13 cellular contexts compared by ENCODE assay signal in genomic region chr20:51750770-51751388, GRCh38. TPM values are rescaled to one million over a fixed set of nuclear protein-coding genes. Genes with fewer than 3 reads are reported as not detected.
DNase-seq lines count a peak whose midpoint lies in the region; ATAC-seq, FAIRE-seq and TF ChIP-seq lines count a peak whose summit lies in the region.
"Had no signal": no experiment of that assay in that cellular context is flagged by ENCODE, and none has a peak within 500 bp of the region (broad histone marks: within the 10 kb centered on the region; RNA-seq: fewer than 3 reads in every experiment).

No MANE protein-coding gene starts in this region.

- H2AFZ ChIP-seq in GM23248 (peak overlapping the region; percentile 18; the same call in 1 of the 2 replicates), GM12878 (ENCODE audit: control insufficient read depth, low read depth, low read length) (no peak overlapping the region), hepatocyte (no peak overlapping the region), smooth muscle cell (ENCODE audit: low read depth) (no peak overlapping the region)

- H3K4me1 ChIP-seq in GM23248 (ENCODE audit: insufficient read depth) (peaks cover 41% of the 10 kb centered on the region), GM12878 (ENCODE audit: control insufficient read depth, insufficient read depth, low read length) (no peaks in the 10 kb centered on the region), hepatocyte (ENCODE audit: insufficient read depth) (peaks cover 15% of the 10 kb centered on the region), smooth muscle cell (ENCODE audit: low read depth) (peaks cover 12% of the 10 kb centered on the region)

- H3K27me3 Mint-ChIP-seq in activated CD4-positive, alpha-beta T cell treated with anti-CD3 and anti-CD28 coated beads, Interleukin-2, amount 10 ng/mL, durations not matched to agents 7 days and 5 days, result no peaks in the 10 kb centered on the region

- no peak for TF ChIP-seq RAD21 in GM12878 (IDR thresholded peaks at IDR 0.05; ENCODE audit: insufficient read depth, low read depth, low read length)

- no peak for FAIRE-seq in GM12878 (lab: Jason Lieb, UNC)

- H3K9ac ChIP-seq in GM23248 (peak overlapping the region; percentile 77), GM12878 (ENCODE audit: control insufficient read depth, insufficient read depth, low read length) (no peak overlapping the region), smooth muscle cell (ENCODE audit: low read depth) (peak overlapping the region; percentile 47)

- TF ChIP-seq CTCF in GM12878 (IDR thresholded peaks at IDR 0.05 in 2 of 3, conservative IDR thresholded peaks at IDR 0.05 in 1 of 3; ENCODE audit: control insufficient read depth in 2 of 3, extremely low read depth in 1 of 3, insufficient read depth in 1 of 3, low read depth in 3 of 3, low read length in 3 of 3), result no peak
- TF ChIP-seq CTCF in hepatocyte (IDR thresholded peaks at IDR 0.05; ENCODE audit: poor library complexity), result no peak
- no peak for TF ChIP-seq CTCF in smooth muscle cell (IDR thresholded peaks at IDR 0.05; ENCODE audit: borderline replicate concordance, insufficient read depth, poor library complexity, severe bottlenecking)

- no peak overlapping the region for H3K4me3 Mint-ChIP-seq in activated CD4-positive, alpha-beta T cell treated with anti-CD3 and anti-CD28 coated beads, Interleukin-2, amount 10 ng/mL, durations not matched to agents 7 days and 5 days
- H3K4me3 Mint-ChIP-seq: T-helper 17 cell had no signal

- POLR2A ChIA-PET in GM12878 (lab: Charles Lee), result no interaction called here
- POLR2A ChIA-PET in activated CD4-positive, alpha-beta T cell treated with anti-CD3 and anti-CD28 coated beads, Interleukin-2, amount 10 ng/mL, durations not matched to agents 7 days and 5 days (lab: Charles Lee), result no interaction called here

- H3F3A ChIP-seq in GM23248 (ENCODE audit: insufficient read depth), result peaks cover 33% of the 10 kb centered on the region
- H3F3A ChIP-seq in smooth muscle cell (ENCODE audit: low read depth), result peaks cover 15% of the 10 kb centered on the region

- H3K4me2 ChIP-seq in GM23248 (ENCODE audit: unreplicated experiment) (peak overlapping the region; percentile 29), GM12878 (ENCODE audit: control insufficient read depth, insufficient read depth) (no peak overlapping the region), hepatocyte (no peak overlapping the region), smooth muscle cell (no peak overlapping the region)

- SMC1A ChIA-PET in GM12878 (lab: Charles Lee; ENCODE audit: uncharacterized antibody, unreplicated experiment), result no interaction called here

- H3K27ac Mint-ChIP-seq in activated CD4-positive, alpha-beta T cell treated with anti-CD3 and anti-CD28 coated beads, Interleukin-2, amount 10 ng/mL, durations not matched to agents 7 days and 5 days, result no peak overlapping the region
- H3K27ac Mint-ChIP-seq: naive B cell, T-helper 17 cell had no signal

- H3K9me3 Mint-ChIP-seq in activated CD4-positive, alpha-beta T cell treated with anti-CD3 and anti-CD28 coated beads, Interleukin-2, amount 10 ng/mL, durations not matched to agents 7 days and 5 days, result no peaks in the 10 kb centered on the region

- no peaks in the 10 kb centered on the region for H3K36me3 ChIP-seq in GM23248 (ENCODE audit: low read depth)
- H3K36me3 ChIP-seq in GM12878 (ENCODE audit: control insufficient read depth in 2 of 2, insufficient read depth in 2 of 2, low read length in 1 of 2), result no peaks in the 10 kb centered on the region
- no peaks in the 10 kb centered on the region for H3K36me3 ChIP-seq in hepatocyte (replicated peaks; ENCODE audit: insufficient read depth, low read depth)
- H3K36me3 ChIP-seq in smooth muscle cell (ENCODE audit: low read depth), result no peaks in the 10 kb centered on the region
- H3K36me3 ChIP-seq: spleen had no signal

- H3K27ac ChIP-seq in GM23248 (peak overlapping the region; percentile 97), GM12878 (ENCODE audit: control insufficient read depth, insufficient read depth) (no peak overlapping the region), hepatocyte (peak overlapping the region; percentile 84), smooth muscle cell (ENCODE audit: low read depth) (peak overlapping the region; percentile 84)
- H3K27ac ChIP-seq: spleen had no signal

- in situ Hi-C loops in GM23248 (cut with MboI) (no loop called here), GM12878 (cut with MboI) (no loop called here)

- H3K4me3 ChIP-seq in GM23248 (peak overlapping the region; percentile 14; the same call in 1 of the 2 replicates), GM12878 (no peak overlapping the region), hepatocyte (no peak overlapping the region), smooth muscle cell (no peak overlapping the region)
- H3K4me3 ChIP-seq: spleen had no signal

- peaks cover 51% of the 10 kb centered on the region for H3K79me2 ChIP-seq in GM23248 (ENCODE audit: insufficient read depth)
- H3K79me2 ChIP-seq in GM12878 (ENCODE audit: control insufficient read depth, insufficient read depth, low read length), result no peaks in the 10 kb centered on the region
- H3K79me2 ChIP-seq in hepatocyte, result peaks cover 85% of the 10 kb centered on the region
- H3K79me2 ChIP-seq in smooth muscle cell (ENCODE audit: low read depth), result peaks cover 18% of the 10 kb centered on the region

- no peaks in the 10 kb centered on the region for H3K27me3 ChIP-seq in GM23248 (replicated peaks; ENCODE audit: insufficient read depth)
- no peaks in the 10 kb centered on the region for H3K27me3 ChIP-seq in GM12878 (replicated peaks in 1 of 2; ENCODE audit: control insufficient read depth in 2 of 2, insufficient read depth in 2 of 2, low read length in 1 of 2)
- H3K27me3 ChIP-seq in hepatocyte, result no peaks in the 10 kb centered on the region
- no peaks in the 10 kb centered on the region for H3K27me3 ChIP-seq in smooth muscle cell (ENCODE audit: low read depth)
- H3K27me3 ChIP-seq: spleen had no signal

- CTCF ChIA-PET in GM12878 (lab: Yijun Ruan, JAX), result no interaction called here
- CTCF ChIA-PET in activated CD4-positive, alpha-beta T cell treated with anti-CD3 and anti-CD28 coated beads, Interleukin-2, amount 10 ng/mL, durations not matched to agents 7 days and 5 days (lab: Charles Lee), result interaction anchor here (0.5 kb wide), 1 partner anchor 460 kb away, joined by 4 read pairs; no protein-coding TSS in a partner anchor

- TF ChIP-seq POLR2A in GM12878 (IDR thresholded peaks at IDR 0.05; ENCODE audit: low read depth, low read length), result no peak

- H4K20me1 ChIP-seq in GM23248 (ENCODE audit: insufficient read depth) (no peaks in the 10 kb centered on the region), GM12878 (ENCODE audit: control insufficient read depth, insufficient read depth) (no peaks in the 10 kb centered on the region), hepatocyte (ENCODE audit: insufficient read depth, poor library complexity, severe bottlenecking) (no peaks in the 10 kb centered on the region), smooth muscle cell (ENCODE audit: low read depth) (no peaks in the 10 kb centered on the region)

- no peak for TF ChIP-seq EP300 in GM12878 (IDR thresholded peaks at IDR 0.05; ENCODE audit: borderline replicate concordance in 1 of 2, control insufficient read depth in 1 of 2, low read depth in 2 of 2, low read length in 2 of 2)

- ATAC-seq in GM12878, result no peak
- ATAC-seq: T-helper 17 cell had no signal

- H3K9me3 ChIP-seq in GM23248 (ENCODE audit: low read depth) (no peaks in the 10 kb centered on the region), GM12878 (replicated peaks; ENCODE audit: control insufficient read depth, insufficient read depth, low read length) (no peaks in the 10 kb centered on the region), hepatocyte (ENCODE audit: low read depth) (no peaks in the 10 kb centered on the region), smooth muscle cell (replicated peaks; ENCODE audit: low read depth) (no peaks in the 10 kb centered on the region)

- intact Hi-C loops in GM12878 (cut with micrococcal nuclease; ENCODE audit: unreplicated experiment), result no loop called here

- BruUV-seq in GM12878 (replicated peaks; lab: Mats Ljungman, UMichigan), result no TSS peak

- no peaks in the 10 kb centered on the region for H3K36me3 Mint-ChIP-seq in activated CD4-positive, alpha-beta T cell treated with anti-CD3 and anti-CD28 coated beads, Interleukin-2, amount 10 ng/mL, durations not matched to agents 7 days and 5 days (ENCODE audit: low read depth)
- H3K36me3 Mint-ChIP-seq: naive B cell had no signal

- RAD21 ChIA-PET in GM12878 (lab: Charles Lee; ENCODE audit: unreplicated experiment), result no interaction called here

- WGBS in GM23248 (ENCODE audit: low coverage in 1 of 2, low lambda C conversion rate in 2 of 2, missing lambda C conversion rate in 2 of 2), 2 experiments, result 73% methylated on average over 10 of the region's 10 CpGs
- 60% methylated on average over 10 of the region's 10 CpGs for WGBS in GM12878 (ENCODE audit: insufficient coverage, insufficient replicate concordance, low lambda C conversion rate, missing lambda C conversion rate)
- WGBS in hepatocyte (ENCODE audit: low lambda C conversion rate, missing lambda C conversion rate), result 99% methylated on average over 10 of the region's 10 CpGs
- 92% methylated on average over 10 of the region's 10 CpGs for WGBS in smooth muscle cell (ENCODE audit: low lambda C conversion rate)

- H3K9me2 ChIP-seq in GM23248 (ENCODE audit: insufficient read depth) (no peaks in the 10 kb centered on the region), hepatocyte (replicated peaks; ENCODE audit: insufficient read depth) (no peaks in the 10 kb centered on the region)

- DNase-seq in GM23248 (peak; percentile 21), GM12878 (ENCODE audit: low read depth, low spot score) (no peak), hepatocyte (ENCODE audit: low spot score) (no peak), smooth muscle cell (lab: John Stamatoyannopoulos, UW; ENCODE audit: unreplicated experiment) (no peak), NCI-H1930 (lab: John Stamatoyannopoulos, UW) (no peak), NCI-H69 (lab: John Stamatoyannopoulos, UW) (no peak)
- DNase-seq in activated CD8-positive, alpha-beta memory T cell treated with anti-CD3 and anti-CD28 coated beads, Interleukin-2, amount 50 U/mL, for 48 hours, result no peak
- no peak for DNase-seq in activated CD4-positive, alpha-beta T cell treated with anti-CD3 and anti-CD28 coated beads, Interleukin-2, amount 10 ng/mL, durations not matched to agents 7 days and 5 days
- DNase-seq: activated naive CD4-positive, alpha-beta T cell; AML-193; naive B cell; spleen; T-helper 17 cell had no signal

- peaks cover 3% of the 10 kb centered on the region for H3K4me1 Mint-ChIP-seq in activated CD4-positive, alpha-beta T cell treated with anti-CD3 and anti-CD28 coated beads, Interleukin-2, amount 10 ng/mL, durations not matched to agents 7 days and 5 days
- H3K4me1 Mint-ChIP-seq: naive B cell, T-helper 17 cell had no signal

RNA-seq across cellular contexts. Expression of gene ATP9A, which starts 17.3 kb away (rescaled TPM):
- total RNA-seq in GM23248 (2014; rRNA removed; shearing (Covaris generic)), result 14.2 and 15.9 TPM in 2 replicates
- 6.7 and 6.9 TPM in 2 replicates for polyA plus RNA-seq in GM23248 (2016; fragmentation: Nextera tagmentation; extraction: Ambion mirVana)
- total RNA-seq in GM12878 (2013; cell fraction: nucleolus; rRNA removed), result 0.07 and 0.13 TPM in 2 replicates
- 0.11 TPM in 2 replicates for total RNA-seq in GM12878 (2014; rRNA removed)
- 0.04 and 0.14 TPM in 2 replicates for total RNA-seq in GM12878 (2014; rRNA removed; fragmentation: Illumina TruSeq; extraction: Trizol)
- total RNA-seq in GM12878 (2021), result 0.31 and 0.37 TPM in 2 replicates
- polyA plus RNA-seq in GM12878 (2011; ENCODE audit: low read depth), result 0.14 TPM
- polyA plus RNA-seq in GM12878 (2011; rRNA removed), result 0.81 and 0.98 TPM in 2 replicates
- polyA plus RNA-seq in GM12878 (2011; cell fraction: cytosol; rRNA removed), result 0.64 and 0.75 TPM in 2 replicates
- 0.59 and 1.1 TPM in 2 replicates for polyA plus RNA-seq in GM12878 (2011; cell fraction: nucleus; rRNA removed)
- polyA plus RNA-seq in GM12878 (2012), result 0.24 and 0.41 TPM in 2 replicates
- 0.10 and 0.16 TPM in 2 replicates for polyA plus RNA-seq in GM12878 (2014; fragmentation: Illumina TruSeq; extraction: Trizol)
- under 1 TPM; 0.03 to 0.04 TPM for polyA plus RNA-seq in GM12878 (2014; fragmentation: Nextera tagmentation; extraction: Ambion mirVana)
- 0.10 and 0.13 TPM in 2 replicates for polyA plus RNA-seq in GM12878 (2014; rRNA removed)
- polyA plus RNA-seq in GM12878 (2016; fragmentation: Nextera tagmentation; extraction: Ambion mirVana), result under 1 TPM; 0.15 to 0.16 TPM
- 1.1 and 2.3 TPM in 2 replicates for polyA minus RNA-seq in GM12878 (2011; rRNA and poly(A)+ RNA removed)
- 0.52 and 0.80 TPM in 2 replicates for polyA minus RNA-seq in GM12878 (2011; cell fraction: cytosol; rRNA and poly(A)+ RNA removed)
- polyA minus RNA-seq in GM12878 (2011; cell fraction: nucleus; rRNA and poly(A)+ RNA removed), result 0.24 and 0.38 TPM in 2 replicates
- 26.5 and 28.1 TPM in 2 replicates for total RNA-seq in hepatocyte
- 9.3 and 12.1 TPM in 2 replicates for polyA plus RNA-seq in hepatocyte
- 8.0 and 11.2 TPM in 2 replicates for total RNA-seq in smooth muscle cell
- 3.4 and 5.8 TPM in 2 replicates for polyA plus RNA-seq in smooth muscle cell
- under 1 TPM; 0.21 to 0.50 TPM for total RNA-seq in activated CD4-positive, alpha-beta T cell treated with anti-CD3 and anti-CD28 coated beads, Interleukin-2, amount 10 ng/mL, durations not matched to agents 7 days and 5 days

RNA-seq across cellular contexts. Expression of gene SALL4, which starts 51.4 kb away (rescaled TPM):
- not detected in 2 replicates for total RNA-seq in GM23248 (2014; rRNA removed; shearing (Covaris generic))
- polyA plus RNA-seq in GM23248 (2016; fragmentation: Nextera tagmentation; extraction: Ambion mirVana) (not detected in 2 replicates), GM12878 (2011; rRNA removed) (0.97 and 1.1 TPM in 2 replicates), GM12878 (2014; fragmentation: Illumina TruSeq; extraction: Trizol) (not detected in 2 replicates), GM12878 (2014; fragmentation: Nextera tagmentation; extraction: Ambion mirVana) (not detected), GM12878 (2014; rRNA removed) (not detected in 2 replicates), GM12878 (2016; fragmentation: Nextera tagmentation; extraction: Ambion mirVana) (under 1 TPM in 1 of 2 experiments, not detected in 1; 0.08 TPM), hepatocyte (6.3 and 8.5 TPM in 2 replicates), smooth muscle cell (9.5 and 14.2 TPM in 2 replicates)
- 0.25 and 0.49 TPM in 2 replicates for total RNA-seq in GM12878 (2013; cell fraction: nucleolus; rRNA removed)
- total RNA-seq in GM12878 (2014; rRNA removed) (0.22 TPM in 1 of 2 replicates, not detected in the other), GM12878 (2014; rRNA removed; fragmentation: Illumina TruSeq; extraction: Trizol) (not detected in 2 replicates), GM12878 (2021) (0.08 and 0.23 TPM in 2 replicates), hepatocyte (12.7 and 14.9 TPM in 2 replicates), smooth muscle cell (17.6 TPM in 2 replicates)
- polyA plus RNA-seq in GM12878 (2011; ENCODE audit: low read depth), result not detected
- 0.61 and 0.90 TPM in 2 replicates for polyA plus RNA-seq in GM12878 (2011; cell fraction: cytosol; rRNA removed)
- 3.1 and 3.3 TPM in 2 replicates for polyA plus RNA-seq in GM12878 (2011; cell fraction: nucleus; rRNA removed)
- polyA plus RNA-seq in GM12878 (2012), result 0.07 TPM in 1 of 2 replicates, not detected in the other
- 0.37 and 0.77 TPM in 2 replicates for polyA minus RNA-seq in GM12878 (2011; rRNA and poly(A)+ RNA removed)
- polyA minus RNA-seq in GM12878 (2011; cell fraction: cytosol; rRNA and poly(A)+ RNA removed), result 0.40 and 0.52 TPM in 2 replicates
- 0.36 and 0.57 TPM in 2 replicates for polyA minus RNA-seq in GM12878 (2011; cell fraction: nucleus; rRNA and poly(A)+ RNA removed)
- total RNA-seq in activated CD4-positive, alpha-beta T cell treated with anti-CD3 and anti-CD28 coated beads, Interleukin-2, amount 10 ng/mL, durations not matched to agents 7 days and 5 days, result under 1 TPM in 1 of 2 experiments, not detected in 1; 0.17 TPM
